1 cellular context compared by ENCODE assay signal in the genomic region with DNA sequence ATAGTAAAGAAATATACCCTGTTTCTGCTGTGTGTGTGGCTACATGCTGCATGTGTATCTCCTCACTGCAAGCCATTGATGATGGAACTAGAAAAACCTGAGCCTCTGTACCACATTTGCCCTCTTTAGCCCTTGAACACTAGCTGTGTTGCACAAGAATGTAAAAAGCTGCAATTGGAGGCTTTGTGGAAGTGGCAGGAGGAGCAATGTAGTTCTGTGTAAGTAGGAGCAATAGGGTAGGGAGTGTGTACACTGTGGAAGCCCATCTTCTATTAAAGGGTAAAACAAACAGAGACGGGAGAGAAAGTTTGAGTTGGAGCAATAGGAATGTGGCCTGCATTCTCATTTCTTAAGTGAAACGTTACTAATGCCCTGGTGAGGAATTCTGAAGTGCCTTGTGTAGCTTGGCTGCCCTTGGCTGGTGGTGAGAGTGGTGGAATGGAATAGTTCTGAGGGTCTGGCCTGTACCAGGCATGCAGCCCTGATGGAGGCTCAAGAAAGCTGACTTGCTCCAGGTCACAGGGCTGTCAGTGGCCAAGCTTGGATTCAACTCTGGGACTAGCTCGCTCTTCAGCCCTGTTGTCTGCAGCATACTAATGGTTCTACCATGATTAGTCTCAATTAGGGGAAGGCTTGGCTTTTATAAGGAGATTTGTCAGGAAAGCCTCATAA.
TF ChIP-seq lines count a peak whose summit lies in the region.

No MANE protein-coding gene starts in this region.

TF ChIP-seq in IMR-90, 13 proteins besides CTCF, POLR2A, EP300 and RAD21:
- TF ChIP-seq FOS (IDR thresholded peaks at IDR 0.05; ENCODE audit: low read depth, low read length) (no peak), RCOR1 (IDR thresholded peaks at IDR 0.05; ENCODE audit: insufficient replicate concordance, low read length) (no peak), MAFK (IDR thresholded peaks at IDR 0.05; ENCODE audit: low read depth, low read length) (no peak), CEBPB (IDR thresholded peaks at IDR 0.05; ENCODE audit: low read depth, low read length) (peak; percentile 77), MXI1 (IDR thresholded peaks at IDR 0.05; ENCODE audit: borderline replicate concordance, low read depth, low read length) (no peak)
- TF ChIP-seq, protein P1, sequence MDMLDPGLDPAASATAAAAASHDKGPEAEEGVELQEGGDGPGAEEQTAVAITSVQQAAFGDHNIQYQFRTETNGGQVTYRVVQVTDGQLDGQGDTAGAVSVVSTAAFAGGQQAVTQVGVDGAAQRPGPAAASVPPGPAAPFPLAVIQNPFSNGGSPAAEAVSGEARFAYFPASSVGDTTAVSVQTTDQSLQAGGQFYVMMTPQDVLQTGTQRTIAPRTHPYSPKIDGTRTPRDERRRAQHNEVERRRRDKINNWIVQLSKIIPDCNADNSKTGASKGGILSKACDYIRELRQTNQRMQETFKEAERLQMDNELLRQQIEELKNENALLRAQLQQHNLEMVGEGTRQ (IDR thresholded peaks at IDR 0.05; ENCODE audit: low read depth, low read length) = no peak
